ENCODE assay signal across 30 cellular contexts in genomic region chr17:2107050-2107449, GRCh38. TPM values are rescaled to one million over a fixed set of nuclear protein-coding genes. Genes with fewer than 3 reads are reported as not detected.
A peak's percentile ranks its signal among the peaks of the same experiment; 100 is the strongest.
DNase-seq lines count a peak whose midpoint lies in the region; ATAC-seq, FAIRE-seq and TF ChIP-seq lines count a peak whose summit lies in the region.
"Had no signal": no experiment of that assay in that cellular context is flagged by ENCODE, and none has a peak within 500 bp of the region (broad histone marks: within the 10 kb centered on the region; RNA-seq: fewer than 3 reads in every experiment).

No MANE protein-coding gene starts in this region.

- no peak overlapping the region for H3K18ac ChIP-seq in IMR-90 (ENCODE audit: low read depth, low read length)

- no peak overlapping the region for H3K27ac Mint-ChIP-seq in activated naive CD4-positive, alpha-beta T cell treated with anti-CD3 and anti-CD28 coated beads for 36 hours
- H3K27ac Mint-ChIP-seq: activated CD4-positive, alpha-beta T cell treated with anti-CD3 and anti-CD28 coated beads, Interleukin-2, amount 10 ng/mL, durations not matched to agents 24 days and 14 days; activated naive CD4-positive, alpha-beta T cell treated with anti-CD3 and anti-CD28 coated beads, Interleukin-2, amount 10 ng/mL, durations not matched to agents 7 days and 5 days had no signal

- WGBS in IMR-90 (ENCODE audit: extremely low coverage in 2 of 2, insufficient read length in 1 of 2), 2 experiments, result 100% methylated on average over 1 of the region's 2 CpGs; no CpG with 5 or more reads in 1 of the 2 experiments
- 85% methylated on average over 2 of the region's 2 CpGs for WGBS in GM12878 (ENCODE audit: insufficient coverage, insufficient replicate concordance, low lambda C conversion rate, missing lambda C conversion rate)
- 79% methylated on average over 2 of the region's 2 CpGs for WGBS in smooth muscle cell (ENCODE audit: low lambda C conversion rate)

- peak overlapping the region in 1 of 2 experiments; percentile 28; a peak in 1 of 4 replicates for H4K8ac ChIP-seq in IMR-90 (ENCODE audit: low read depth in 2 of 2, low read length in 2 of 2)

- H3K4me1 Mint-ChIP-seq in activated naive CD4-positive, alpha-beta T cell treated with anti-CD3 and anti-CD28 coated beads for 36 hours (ENCODE audit: low read depth), result peaks cover 8% of the 10 kb centered on the region

- H3K79me2 ChIP-seq in GM12878 (ENCODE audit: control insufficient read depth, insufficient read depth, low read length) (no peaks in the 10 kb centered on the region), smooth muscle cell (ENCODE audit: low read depth) (no peaks in the 10 kb centered on the region)

- no peaks in the 10 kb centered on the region for H3K36me3 Mint-ChIP-seq in activated naive CD4-positive, alpha-beta T cell treated with anti-CD3 and anti-CD28 coated beads for 36 hours (ENCODE audit: low read depth)

- in situ Hi-C loops in IMR-90 (cut with MboI; ENCODE audit: low sequenced_read_pairs) (no loop called here), GM12878 (cut with MboI) (no loop called here)

- CTCF ChIA-PET in IMR-90 (lab: Yijun Ruan, JAX), result interaction anchor here (0.7 to 1.4 kb wide), 3 partner anchors 15 to 70 kb away, joined by 3 to 6 read pairs (median 4); no protein-coding TSS in a partner anchor
- CTCF ChIA-PET in GM12878 (lab: Yijun Ruan, JAX), result interaction anchor here (0.6 to 1.3 kb wide), 3 partner anchors 18 to 117 kb away, joined by 3 to 4 read pairs (median 3); partner anchors contain the start of gene HIC1
- CTCF ChIA-PET in activated naive CD4-positive, alpha-beta T cell treated with anti-CD3 and anti-CD28 coated beads for 36 hours (lab: Charles Lee), result interaction anchor here (1.3 kb wide), 1 partner anchor 9 kb away, joined by 3 read pairs; no protein-coding TSS in a partner anchor

- peaks cover 12 to 20% of the 10 kb centered on the region in 2 experiments for H3K79me1 ChIP-seq in IMR-90 (ENCODE audit: low read depth in 1 of 2, low read length in 2 of 2)

- H3K9ac ChIP-seq in IMR-90 (ENCODE audit: low read depth, low read length) (no peak overlapping the region), GM12878 (ENCODE audit: control insufficient read depth, insufficient read depth, low read length) (no peak overlapping the region), smooth muscle cell (ENCODE audit: low read depth) (no peak overlapping the region)
- H3K9ac ChIP-seq: SK-N-SH had no signal

- DNase-seq in IMR-90, result no peak
- DNase-seq in GM12878 (ENCODE audit: low read depth, low spot score), result no peak
- no peak for DNase-seq in lower lobe of right lung
- DNase-seq in smooth muscle cell (lab: John Stamatoyannopoulos, UW; ENCODE audit: unreplicated experiment), result no peak
- DNase-seq in stimulated activated CD4-positive, alpha-beta T cell treated with anti-CD3 and anti-CD28 coated beads, Interleukin-4, amount 100 ng/mL, for 24 hours, result no peak
- no peak for DNase-seq in mesenteric fat pad (ENCODE audit: low spot score)
- no peak for DNase-seq in activated gamma-delta T cell (lab: John Stamatoyannopoulos, UW)
- no peak for DNase-seq in activated naive CD4-positive, alpha-beta T cell treated with anti-CD3 and anti-CD28 coated beads for 36 hours
- DNase-seq: activated CD4-positive, alpha-beta T cell treated with anti-CD3 and anti-CD28 coated beads, Interleukin-2, amount 10 ng/mL, durations not matched to agents 24 days and 14 days; activated naive CD4-positive, alpha-beta T cell treated with anti-CD3 and anti-CD28 coated beads, Interleukin-2, amount 10 ng/mL, durations not matched to agents 7 days and 5 days; activated T-cell treated with anti-CD3 and anti-CD28 coated beads, Interleukin-2, amount 50 U/mL, for 4 hours; anterior cingulate cortex; EL; foreskin fibroblast; hypothalamus; mucosa of descending colon; NCI-H1048; NCI-H1930; NCI-H2227 treated with DMSO at 0.1 percent for 48 hours; NCI-H69; posterior cingulate gyrus; SK-N-SH; stimulated activated CD4-positive, alpha-beta T cell treated with anti-CD3 and anti-CD28 coated beads, Interleukin-1b, Interleukin-23, amount 100 ng/mL, for 48 hours; testis had no signal

- no peak for TF ChIP-seq EP300 in GM12878 (IDR thresholded peaks at IDR 0.05; ENCODE audit: borderline replicate concordance in 1 of 2, control insufficient read depth in 1 of 2, low read depth in 2 of 2, low read length in 2 of 2)

- peak overlapping the region; percentile 8; the same call in 1 of the 2 replicates for H4K91ac ChIP-seq in IMR-90 (ENCODE audit: insufficient read depth, low read depth, low read length)

- TF ChIP-seq RAD21 in IMR-90 (IDR thresholded peaks at IDR 0.05; ENCODE audit: low read length) (no peak), GM12878 (IDR thresholded peaks at IDR 0.05; ENCODE audit: insufficient read depth, low read depth, low read length) (no peak)

- no peak overlapping the region for H2BK5ac ChIP-seq in IMR-90 (ENCODE audit: low read depth, low read length, poor library complexity, severe bottlenecking)

- no peak overlapping the region for H3K4ac ChIP-seq in IMR-90 (ENCODE audit: low read depth, low read length)

- H2AK5ac ChIP-seq in IMR-90 (ENCODE audit: low read depth, low read length), result peak overlapping the region; percentile 58

- H2BK15ac ChIP-seq in IMR-90 (ENCODE audit: low read depth, low read length), result no peak overlapping the region

- H3K23ac ChIP-seq in IMR-90 (ENCODE audit: low read depth, low read length), result no peak overlapping the region

- H2AK9ac ChIP-seq in IMR-90 (replicated peaks; ENCODE audit: low read depth, low read length, poor library complexity), result no peak overlapping the region

- SMC1A ChIA-PET in GM12878 (lab: Charles Lee; ENCODE audit: uncharacterized antibody, unreplicated experiment), result interaction anchor here (1.1 to 1.8 kb wide), 3 partner anchors 18 to 30 kb away, joined by 3 to 6 read pairs (median 5); no protein-coding TSS in a partner anchor

- TF ChIP-seq CTCF in IMR-90 (conservative IDR thresholded peaks at IDR 0.05; ENCODE audit: low read depth, low read length) (no peak), GM12878 (IDR thresholded peaks at IDR 0.05 in 2 of 3, conservative IDR thresholded peaks at IDR 0.05 in 1 of 3; ENCODE audit: control insufficient read depth in 2 of 3, extremely low read depth in 1 of 3, insufficient read depth in 1 of 3, low read depth in 3 of 3, low read length in 3 of 3) (no peak), lower lobe of right lung (IDR thresholded peaks at IDR 0.05) (no peak), smooth muscle cell (IDR thresholded peaks at IDR 0.05; ENCODE audit: borderline replicate concordance, insufficient read depth, poor library complexity, severe bottlenecking) (no peak)

- POLR2A ChIA-PET in IMR-90 (lab: Charles Lee; ENCODE audit: unreplicated experiment), result no interaction called here
- POLR2A ChIA-PET in GM12878 (lab: Charles Lee), result interaction anchor here (0.6 to 1.3 kb wide), 3 partner anchors 11 to 51 kb away, joined by 3 read pairs; no protein-coding TSS in a partner anchor

- H4K5ac ChIP-seq in IMR-90 (ENCODE audit: low read depth, low read length), result no peak overlapping the region

- H3K4me3 ChIP-seq in IMR-90 (ENCODE audit: insufficient read depth, low read depth, low read length) (no peak overlapping the region), GM12878 (no peak overlapping the region), lower lobe of right lung (no peak overlapping the region), smooth muscle cell (no peak overlapping the region)
- H3K4me3 ChIP-seq: mucosa of descending colon, testis had no signal

- no peak overlapping the region for H3K4me2 ChIP-seq in IMR-90 (ENCODE audit: low read depth, low read length)
- H3K4me2 ChIP-seq in GM12878 (ENCODE audit: control insufficient read depth, insufficient read depth), result no peak overlapping the region
- peak overlapping the region; percentile 17 for H3K4me2 ChIP-seq in smooth muscle cell
- H3K4me2 ChIP-seq: SK-N-SH had no signal

- no peak for TF ChIP-seq POLR2A in IMR-90 (IDR thresholded peaks at IDR 0.05; ENCODE audit: low read depth, low read length)
- no peak for TF ChIP-seq POLR2A in GM12878 (IDR thresholded peaks at IDR 0.05; ENCODE audit: low read depth, low read length)

- no peaks in the 10 kb centered on the region for H4K20me1 ChIP-seq in IMR-90 (ENCODE audit: insufficient read depth, low read length)
- no peaks in the 10 kb centered on the region for H4K20me1 ChIP-seq in GM12878 (ENCODE audit: control insufficient read depth, insufficient read depth)
- H4K20me1 ChIP-seq in smooth muscle cell (ENCODE audit: low read depth), result peaks cover 38% of the 10 kb centered on the region

- H3K14ac ChIP-seq in IMR-90 (replicated peaks; ENCODE audit: low read depth, low read length), result 0 out of 2 replicates have a peak overlapping the region, but pooled peaks have one; percentile 48

- H3K4me1 ChIP-seq in IMR-90 (ENCODE audit: control insufficient read depth, insufficient read depth, low read length) (peaks cover 9% of the 10 kb centered on the region), GM12878 (ENCODE audit: control insufficient read depth, insufficient read depth, low read length) (peaks cover 25% of the 10 kb centered on the region), lower lobe of right lung (peaks cover 22% of the 10 kb centered on the region), smooth muscle cell (ENCODE audit: low read depth) (no peaks in the 10 kb centered on the region)

- RAD21 ChIA-PET in GM12878 (lab: Charles Lee; ENCODE audit: unreplicated experiment), result interaction anchor here (0.6 to 1.5 kb wide), 4 partner anchors 16 to 179 kb away, joined by 3 to 6 read pairs (median 4); no protein-coding TSS in a partner anchor

- no peaks in the 10 kb centered on the region for H3K9me3 ChIP-seq in IMR-90 (ENCODE audit: control insufficient read depth, insufficient read depth, low read length)
- H3K9me3 ChIP-seq in GM12878 (replicated peaks; ENCODE audit: control insufficient read depth, insufficient read depth, low read length), result no peaks in the 10 kb centered on the region
- no peaks in the 10 kb centered on the region for H3K9me3 ChIP-seq in lower lobe of right lung
- no peaks in the 10 kb centered on the region for H3K9me3 ChIP-seq in smooth muscle cell (replicated peaks; ENCODE audit: low read depth)
- H3K9me3 ChIP-seq: mucosa of descending colon, SK-N-SH, testis had no signal

- no peak for FAIRE-seq in GM12878 (lab: Jason Lieb, UNC)
- FAIRE-seq: D721Med had no signal

- H3K36me3 ChIP-seq in IMR-90 (ENCODE audit: control insufficient read depth, insufficient read depth, low read length) (no peaks in the 10 kb centered on the region; the same call in 1 of the 2 replicates), GM12878 (ENCODE audit: control insufficient read depth in 2 of 2, insufficient read depth in 2 of 2, low read length in 1 of 2) (no peaks in the 10 kb centered on the region; a peak in 2 of 4 replicates), lower lobe of right lung (no peaks in the 10 kb centered on the region), smooth muscle cell (ENCODE audit: low read depth) (no peaks in the 10 kb centered on the region)

- no peak overlapping the region for H3K27ac ChIP-seq in IMR-90 (ENCODE audit: insufficient read depth, low read length)
- no peak overlapping the region for H3K27ac ChIP-seq in GM12878 (ENCODE audit: control insufficient read depth, insufficient read depth)
- peak overlapping the region; percentile 33 for H3K27ac ChIP-seq in lower lobe of right lung
- no peak overlapping the region for H3K27ac ChIP-seq in smooth muscle cell (ENCODE audit: low read depth)
- H3K27ac ChIP-seq: RWPE1, testis, VCaP had no signal

- no peaks in the 10 kb centered on the region for H3K9me3 Mint-ChIP-seq in activated naive CD4-positive, alpha-beta T cell treated with anti-CD3 and anti-CD28 coated beads for 36 hours
- H3K9me3 Mint-ChIP-seq: activated CD4-positive, alpha-beta T cell treated with anti-CD3 and anti-CD28 coated beads, Interleukin-2, amount 10 ng/mL, durations not matched to agents 24 days and 14 days; activated naive CD4-positive, alpha-beta T cell treated with anti-CD3 and anti-CD28 coated beads, Interleukin-2, amount 10 ng/mL, durations not matched to agents 7 days and 5 days; activated T-cell treated with anti-CD3 and anti-CD28 coated beads, Interleukin-2, amount 50 U/mL, for 4 hours; CD14-positive monocyte; neural crest cell had no signal

- ATAC-seq in IMR-90 (ENCODE audit: low read depth) (no peak), GM12878 (no peak), lower lobe of right lung (no peak)
- ATAC-seq: activated T-cell treated with anti-CD3 and anti-CD28 coated beads, Interleukin-2, amount 50 U/mL, for 4 hours; HCT116 had no signal

- H3K9me1 ChIP-seq in IMR-90 (ENCODE audit: insufficient read depth, low read length), result no peaks in the 10 kb centered on the region

- BruUV-seq in IMR-90 (replicated peaks; lab: Mats Ljungman, UMichigan), result no TSS peak
- BruUV-seq in GM12878 (replicated peaks; lab: Mats Ljungman, UMichigan), result TSS peak; percentile 43

- H2BK120ac ChIP-seq in IMR-90 (ENCODE audit: low read depth, low read length), result no peak overlapping the region

- H2BK20ac ChIP-seq in IMR-90 (ENCODE audit: low read depth, low read length), result no peak overlapping the region

- no peak overlapping the region for H3K56ac ChIP-seq in IMR-90 (ENCODE audit: extremely low read depth, insufficient read depth, low read length)

- peaks cover 10% of the 10 kb centered on the region for H3F3A ChIP-seq in smooth muscle cell (ENCODE audit: low read depth)

- intact Hi-C loops in IMR-90 (cut with micrococcal nuclease), result no loop called here
- intact Hi-C loops in GM12878 (cut with micrococcal nuclease; ENCODE audit: unreplicated experiment), result no loop called here
- intact Hi-C loops in lower lobe of right lung (cut with DNase I), result no loop called here
- intact Hi-C loops in activated naive CD4-positive, alpha-beta T cell treated with anti-CD3 and anti-CD28 coated beads for 36 hours (cut with micrococcal nuclease), result no loop called here

- H3K27me3 Mint-ChIP-seq in activated naive CD4-positive, alpha-beta T cell treated with anti-CD3 and anti-CD28 coated beads for 36 hours (ENCODE audit: low read depth), result no peaks in the 10 kb centered on the region
- H3K27me3 Mint-ChIP-seq: activated CD4-positive, alpha-beta T cell treated with anti-CD3 and anti-CD28 coated beads, Interleukin-2, amount 10 ng/mL, durations not matched to agents 24 days and 14 days; activated naive CD4-positive, alpha-beta T cell treated with anti-CD3 and anti-CD28 coated beads, Interleukin-2, amount 10 ng/mL, durations not matched to agents 7 days and 5 days had no signal

- H3K27me3 ChIP-seq in IMR-90 (ENCODE audit: control insufficient read depth, insufficient read depth, low read length) (no peaks in the 10 kb centered on the region), GM12878 (replicated peaks in 1 of 2; ENCODE audit: control insufficient read depth in 2 of 2, insufficient read depth in 2 of 2, low read length in 1 of 2) (no peaks in the 10 kb centered on the region), lower lobe of right lung (ENCODE audit: low read depth) (no peaks in the 10 kb centered on the region), smooth muscle cell (ENCODE audit: low read depth) (no peaks in the 10 kb centered on the region)
- H3K27me3 ChIP-seq: testis had no signal

- H3K4me3 Mint-ChIP-seq in activated naive CD4-positive, alpha-beta T cell treated with anti-CD3 and anti-CD28 coated beads for 36 hours, result no peak overlapping the region
- H3K4me3 Mint-ChIP-seq: activated CD4-positive, alpha-beta T cell treated with anti-CD3 and anti-CD28 coated beads, Interleukin-2, amount 10 ng/mL, durations not matched to agents 24 days and 14 days; activated naive CD4-positive, alpha-beta T cell treated with anti-CD3 and anti-CD28 coated beads, Interleukin-2, amount 10 ng/mL, durations not matched to agents 7 days and 5 days; activated T-cell treated with anti-CD3 and anti-CD28 coated beads, Interleukin-2, amount 50 U/mL, for 4 hours; CD14-positive monocyte; neural crest cell had no signal

- dilution Hi-C loops in IMR-90 (cut with HindIII; ENCODE audit: low sequenced_read_pairs, unreplicated experiment), result no loop called here

- H2AFZ ChIP-seq in IMR-90 (replicated peaks; ENCODE audit: low read length, poor library complexity) (no peak overlapping the region), GM12878 (ENCODE audit: control insufficient read depth, low read depth, low read length) (no peak overlapping the region), smooth muscle cell (ENCODE audit: low read depth) (no peak overlapping the region)

RNA-seq across cellular contexts. Expression of gene HIC1, which starts 52.1 kb away (rescaled TPM):
- total RNA-seq in IMR-90 (2012; rRNA removed) (10.0 and 10.4 TPM in 2 replicates), GM12878 (2014; rRNA removed) (30.8 and 40.8 TPM in 2 replicates), GM12878 (2014; rRNA removed; fragmentation: Illumina TruSeq; extraction: Trizol) (4.6 and 4.9 TPM in 2 replicates), GM12878 (2021) (55.4 and 61.1 TPM in 2 replicates), lower lobe of right lung (20.6 TPM), smooth muscle cell (2.6 and 2.9 TPM in 2 replicates), mesenteric fat pad (34.4 TPM)
- polyA plus RNA-seq in IMR-90 (2012; rRNA removed) (23.0 and 30.9 TPM in 2 replicates), GM12878 (2011; rRNA removed) (4.2 and 10.5 TPM in 2 replicates), GM12878 (2014; fragmentation: Illumina TruSeq; extraction: Trizol) (0.81 and 1.8 TPM in 2 replicates), GM12878 (2014; fragmentation: Nextera tagmentation; extraction: Ambion mirVana) (under 1 TPM; 0.11 to 0.57 TPM), GM12878 (2014; rRNA removed) (26.5 and 40.9 TPM in 2 replicates), GM12878 (2016; fragmentation: Nextera tagmentation; extraction: Ambion mirVana) (1 to 10 TPM; 2.0 to 4.9 TPM), smooth muscle cell (3.5 and 5.2 TPM in 2 replicates)
- polyA plus RNA-seq in IMR-90 (2012; cell fraction: cytosol; rRNA removed), result 17.8 and 60.2 TPM in 2 replicates
- 69.0 and 122 TPM in 2 replicates for polyA plus RNA-seq in IMR-90 (2012; cell fraction: nucleus; rRNA removed; ENCODE audit: low replicate concordance)
- total RNA-seq in GM12878 (2013; cell fraction: nucleolus; rRNA removed), result 220 and 277 TPM in 2 replicates
- 8.2 TPM for polyA plus RNA-seq in GM12878 (2011; ENCODE audit: low read depth)
- 16.0 and 34.6 TPM in 2 replicates for polyA plus RNA-seq in GM12878 (2011; cell fraction: cytosol; rRNA removed)
- polyA plus RNA-seq in GM12878 (2011; cell fraction: nucleus; rRNA removed), result 88.9 and 92.7 TPM in 2 replicates
- polyA plus RNA-seq in GM12878 (2012), result 38.9 and 49.7 TPM in 2 replicates
- 9.8 and 22.7 TPM in 2 replicates for polyA minus RNA-seq in GM12878 (2011; rRNA and poly(A)+ RNA removed)
- polyA minus RNA-seq in GM12878 (2011; cell fraction: cytosol; rRNA and poly(A)+ RNA removed), result 23.8 and 29.3 TPM in 2 replicates
- 47.3 and 88.0 TPM in 2 replicates for polyA minus RNA-seq in GM12878 (2011; cell fraction: nucleus; rRNA and poly(A)+ RNA removed)
- total RNA-seq in activated naive CD4-positive, alpha-beta T cell treated with anti-CD3 and anti-CD28 coated beads for 36 hours, result 10 to 100 TPM; 14.8 TPM
